1 cellular context compared by ENCODE assay signal in genomic region chr17:50056217-50056960, GRCh38.
TF ChIP-seq lines count a peak whose summit lies in the region.

No MANE protein-coding gene starts in this region.

TF ChIP-seq in HEK293, 187 proteins besides CTCF, POLR2A, EP300 and RAD21 (continued from another document):
- TF ChIP-seq, protein P1, sequence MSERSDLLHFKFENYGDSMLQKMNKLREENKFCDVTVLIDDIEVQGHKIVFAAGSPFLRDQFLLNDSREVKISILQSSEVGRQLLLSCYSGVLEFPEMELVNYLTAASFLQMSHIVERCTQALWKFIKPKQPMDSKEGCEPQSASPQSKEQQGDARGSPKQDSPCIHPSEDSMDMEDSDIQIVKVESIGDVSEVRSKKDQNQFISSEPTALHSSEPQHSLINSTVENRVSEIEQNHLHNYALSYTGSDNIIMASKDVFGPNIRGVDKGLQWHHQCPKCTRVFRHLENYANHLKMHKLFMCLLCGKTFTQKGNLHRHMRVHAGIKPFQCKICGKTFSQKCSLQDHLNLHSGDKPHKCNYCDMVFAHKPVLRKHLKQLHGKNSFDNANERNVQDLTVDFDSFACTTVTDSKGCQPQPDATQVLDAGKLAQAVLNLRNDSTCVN (tag by site-specific recombination; optimal IDR thresholded peaks at IDR 0.05), result peak; percentile 95
- TF ChIP-seq ZBTB8A (tag by site-specific recombination; IDR thresholded peaks at IDR 0.05) (peak; percentile 21; the same call in 1 of the 2 replicates), TRIM28 (IDR thresholded peaks at IDR 0.05; ENCODE audit: borderline replicate concordance, low read length) (0 out of 2 replicates have a peak, but pooled peaks have one; percentile 20), ZNF366 (tag by site-specific recombination; conservative IDR thresholded peaks at IDR 0.05) (peak; percentile 85), ZEB2 (tag by site-specific recombination; IDR thresholded peaks at IDR 0.05) (no peak), YY1 (tag by site-specific recombination; IDR thresholded peaks at IDR 0.05) (peak; percentile 52), ZNF548 (tag by site-specific recombination; IDR thresholded peaks at IDR 0.05) (no peak), PBX3 (CRISPR knock-in tag; IDR thresholded peaks at IDR 0.05) (no peak; the same call in 1 of the 2 replicates), ZBTB10 (tag by site-specific recombination; IDR thresholded peaks at IDR 0.05) (peak; percentile 29; the same call in 1 of the 2 replicates), HOXC10 (CRISPR knock-in tag; IDR thresholded peaks at IDR 0.05) (0 out of 2 replicates have a peak, but pooled peaks have one; percentile 5), FEZF1 (tag by site-specific recombination; IDR thresholded peaks at IDR 0.05) (no peak), ZNF169 (tag by site-specific recombination; IDR thresholded peaks at IDR 0.05) (no peak), ZSCAN30 (tag by site-specific recombination; IDR thresholded peaks at IDR 0.05) (peak; percentile 43; the same call in 1 of the 2 replicates), OSR2 (tag by site-specific recombination; IDR thresholded peaks at IDR 0.05) (peak; percentile 46), ZNF707 (tag by site-specific recombination; IDR thresholded peaks at IDR 0.05) (peak; percentile 99), ZNF501 (tag by site-specific recombination; IDR thresholded peaks at IDR 0.05) (0 out of 2 replicates have a peak, but pooled peaks have one; percentile 12), ZBTB17 (tag by site-specific recombination; IDR thresholded peaks at IDR 0.05) (peak; percentile 61), KLF10 (tag by site-specific recombination; IDR thresholded peaks at IDR 0.05) (0 out of 2 replicates have a peak, but pooled peaks have one; percentile 20), SCRT2 (tag by site-specific recombination; IDR thresholded peaks at IDR 0.05) (peak; percentile 52), GLIS2 (tag by site-specific recombination; IDR thresholded peaks at IDR 0.05) (peak; percentile 28; the same call in 1 of the 2 replicates), ZNF600 (tag by site-specific recombination; IDR thresholded peaks at IDR 0.05) (peak; percentile 95), PRDM10 (tag by site-specific recombination; IDR thresholded peaks at IDR 0.05) (0 out of 2 replicates have a peak, but pooled peaks have one; percentile 18), ZNF175 (tag by site-specific recombination; IDR thresholded peaks at IDR 0.05) (no peak), ZBTB20 (tag by site-specific recombination; IDR thresholded peaks at IDR 0.05) (peak; percentile 89), ZNF76 (tag by site-specific recombination; IDR thresholded peaks at IDR 0.05; ENCODE audit: borderline replicate concordance, low read depth) (0 out of 2 replicates have a peak, but pooled peaks have one; percentile 16), ZNF585B (tag by site-specific recombination; IDR thresholded peaks at IDR 0.05) (no peak), HOXD13 (CRISPR knock-in tag; IDR thresholded peaks at IDR 0.05; ENCODE audit: borderline replicate concordance) (no peak), ZNF768 (tag by site-specific recombination; IDR thresholded peaks at IDR 0.05) (0 out of 2 replicates have a peak, but pooled peaks have one; percentile 6), ZNF335 (tag by site-specific recombination; conservative IDR thresholded peaks at IDR 0.05) (peak; percentile 91)
